In the genomic region with DNA sequence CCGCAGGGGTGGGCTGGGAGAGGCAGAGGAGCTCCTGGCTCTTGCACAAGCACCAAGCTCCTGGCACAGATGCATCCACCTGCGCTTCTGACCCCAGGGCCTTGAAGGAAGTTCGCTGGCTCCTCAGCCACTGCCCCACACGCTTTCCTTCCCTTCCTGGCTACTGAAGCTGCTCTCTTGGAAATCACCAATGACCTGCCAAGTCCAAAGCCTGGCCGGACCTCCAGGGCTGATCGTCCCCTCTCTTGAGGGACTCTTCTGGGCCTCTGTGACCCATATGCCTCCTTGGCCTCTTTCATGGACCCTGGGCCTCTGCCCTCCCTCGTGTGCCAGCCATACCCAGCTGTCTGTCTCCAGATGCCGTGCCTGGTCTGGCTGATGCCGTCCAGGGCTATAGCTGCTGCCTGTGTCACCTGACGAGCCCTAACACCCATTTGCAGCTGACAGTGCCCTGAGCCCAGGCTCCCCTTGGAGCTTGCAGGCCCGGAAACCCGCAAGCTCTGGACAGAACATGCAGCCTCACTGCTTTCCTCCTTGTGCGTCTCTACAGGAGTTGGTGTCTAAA, we compare ENCODE assay signal across 23 cellular contexts.
"Had no signal": no experiment of that assay in that cellular context is flagged by ENCODE, and none has a peak within 500 bp of the region (broad histone marks: within the 10 kb centered on the region; RNA-seq: fewer than 3 reads in every experiment).

No MANE protein-coding gene starts in this region.

- H3K9me3 ChIP-seq: esophagus squamous epithelium, left lung, tibial nerve had no signal

- ATAC-seq: activated naive CD4-positive, alpha-beta T cell treated with anti-CD3 and anti-CD28 coated beads, Interleukin-2, amount 50 U/mL, for 72 hours; left lung; natural killer cell treated with Interleukin-12 subunit alpha and Interleukin-12 subunit beta and Interleukin-15 and Interleukin-18, amount 100 ng/mL, for 72 hours; sciatic nerve had no signal

- H3K4me3 Mint-ChIP-seq: activated CD4-positive, alpha-beta memory T cell treated with anti-CD3 and anti-CD28 coated beads for 36 hours; central memory CD8-positive, alpha-beta T cell; natural killer cell treated with Interleukin-12 subunit alpha and Interleukin-12 subunit beta and Interleukin-15 and Interleukin-18, amount 100 ng/mL, for 72 hours had no signal

- H3K36me3 ChIP-seq: left lung, neutrophil had no signal

- H3K4me1 ChIP-seq: left lung had no signal

- H3K4me3 ChIP-seq: esophagus squamous epithelium, left lung, lung, tibial nerve had no signal

- H3K27ac ChIP-seq: epithelial cell of prostate, esophagus squamous epithelium, left lung, neutrophil, tibial nerve, VCaP had no signal

- H3K27ac Mint-ChIP-seq: activated CD4-positive, alpha-beta memory T cell treated with anti-CD3 and anti-CD28 coated beads for 36 hours; natural killer cell treated with Interleukin-12 subunit alpha and Interleukin-12 subunit beta and Interleukin-15 and Interleukin-18, amount 100 ng/mL, for 72 hours had no signal

- H3K27me3 Mint-ChIP-seq: activated CD4-positive, alpha-beta memory T cell treated with anti-CD3 and anti-CD28 coated beads for 36 hours; central memory CD8-positive, alpha-beta T cell; natural killer cell treated with Interleukin-12 subunit alpha and Interleukin-12 subunit beta and Interleukin-15 and Interleukin-18, amount 100 ng/mL, for 72 hours had no signal

- H3K9me3 Mint-ChIP-seq: central memory CD8-positive, alpha-beta T cell; natural killer cell treated with Interleukin-12 subunit alpha and Interleukin-12 subunit beta and Interleukin-15 and Interleukin-18, amount 100 ng/mL, for 72 hours had no signal

- DNase-seq: activated CD4-positive, alpha-beta memory T cell treated with anti-CD3 and anti-CD28 coated beads for 36 hours; activated CD4-positive, alpha-beta T cell treated with anti-CD3 and anti-CD28 coated beads for 48 hours; activated naive CD4-positive, alpha-beta T cell; activated T-cell treated with anti-CD3 and anti-CD28 coated beads, Interleukin-2, amount 50 U/mL, for 48 hours; amniotic stem cell; dermis blood vessel endothelial cell; effector CD4-positive, alpha-beta T cell; esophagus squamous epithelium; foreskin melanocyte; small intestine; stimulated activated CD4-positive, alpha-beta T cell treated with anti-CD3 and anti-CD28 coated beads, Interleukin-1b, Interleukin-23, amount 100 ng/mL, for 48 hours; stimulated activated naive CD4-positive, alpha-beta T cell treated with Interleukin-2 at 50 U/mL for 16 hours; T-helper 9 cell had no signal

- H3K36me3 Mint-ChIP-seq: natural killer cell treated with Interleukin-12 subunit alpha and Interleukin-12 subunit beta and Interleukin-15 and Interleukin-18, amount 100 ng/mL, for 72 hours had no signal

- H3K27me3 ChIP-seq: esophagus squamous epithelium, left lung, neutrophil, tibial nerve had no signal
